Comparison of ENCODE assay signal across 20 cellular contexts in the genomic region with DNA sequence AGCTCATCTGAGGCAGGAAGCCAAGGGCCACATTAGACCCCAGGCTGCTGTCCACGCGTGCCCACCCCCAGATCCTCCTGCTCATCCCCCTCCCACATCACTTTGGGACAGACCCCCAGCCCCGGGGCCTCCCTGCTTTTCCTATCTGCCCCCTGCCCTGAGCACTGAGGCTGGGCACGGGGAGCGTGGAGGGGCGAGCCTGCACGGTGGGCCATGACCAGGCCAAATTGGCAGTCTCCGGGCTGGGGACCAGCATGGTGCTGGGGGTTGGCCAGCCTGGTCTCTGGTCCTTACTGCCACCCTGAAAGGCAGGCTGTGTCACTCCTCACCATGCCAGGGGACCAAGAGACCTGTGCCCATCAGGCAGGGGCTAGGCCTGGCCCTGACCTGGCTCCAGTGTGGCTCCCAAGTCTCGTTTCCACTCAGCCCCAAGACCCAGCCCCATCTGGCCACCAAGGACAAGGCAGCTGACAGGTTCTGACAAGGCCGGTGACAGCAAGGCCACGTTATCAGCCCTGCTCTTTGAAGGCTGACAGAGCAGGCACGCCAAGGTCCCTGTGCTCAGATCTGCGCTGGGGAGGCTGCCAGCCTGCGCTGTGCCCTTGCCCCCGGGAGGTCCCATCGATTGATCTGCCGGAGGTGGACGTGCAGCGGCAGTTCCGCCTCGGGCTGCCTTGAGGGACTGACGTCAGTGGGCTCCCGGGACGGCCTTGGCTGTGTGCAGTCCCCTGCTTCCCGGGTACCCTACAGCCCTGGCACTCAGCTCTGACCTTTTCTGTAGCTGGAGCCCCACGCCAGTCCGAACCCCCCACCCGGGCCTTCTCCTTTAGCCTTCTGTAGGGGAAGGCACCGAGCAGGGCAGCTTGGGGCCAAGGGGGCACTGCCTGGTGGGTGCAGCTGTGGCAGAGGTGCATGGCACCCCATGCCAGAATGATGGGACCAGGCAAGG. TPM values are rescaled to one million over a fixed set of nuclear protein-coding genes. Genes with fewer than 3 reads are reported as not detected.
DNase-seq lines count a peak whose midpoint lies in the region; ATAC-seq lines count a peak whose summit lies in the region.
"Had no signal": no experiment of that assay in that cellular context is flagged by ENCODE, and none has a peak within 500 bp of the region (broad histone marks: within the 10 kb centered on the region; RNA-seq: fewer than 3 reads in every experiment).

No MANE protein-coding gene starts in this region.

- H3K9me3 Mint-ChIP-seq in dendritic cell treated with granulocyte-macrophage colony-stimulating factor and Interleukin-4, amounts not matched to agents 40 ng/mL and 50 ng/mL, for 4 days = no peaks in the 10 kb centered on the region

- peak overlapping the region; percentile 31 for H2BK15ac ChIP-seq in mesenchymal stem cell (ENCODE audit: low read depth, poor library complexity, severe bottlenecking)

- H3K4me1 ChIP-seq in mesenchymal stem cell (ENCODE audit: control insufficient read depth, insufficient read depth, low read depth, low read length) = peaks cover 16% of the 10 kb centered on the region

- peak; percentile 85 for ATAC-seq in Right ventricle myocardium superior (ENCODE audit: poor library complexity)
- ATAC-seq in GM19035 (IDR thresholded peaks at IDR 0.05; ENCODE audit: unreplicated experiment) = no peak
- ATAC-seq: stimulated activated naive CD8-positive, alpha-beta T cell treated with anti-CD3 and anti-CD28 coated beads, Interleukin-15, Interleukin-2, amounts not matched to agents 100 U/mL and 50 U/mL, for 24 hours had no signal

- no peak overlapping the region for H3K4me2 ChIP-seq in mesenchymal stem cell (ENCODE audit: low read length, poor library complexity, severe bottlenecking)
- H3K4me2 ChIP-seq: smooth muscle cell had no signal

- peak overlapping the region; percentile 86 for H3K27ac Mint-ChIP-seq in dendritic cell treated with granulocyte-macrophage colony-stimulating factor and Interleukin-4, amounts not matched to agents 40 ng/mL and 50 ng/mL, for 4 days

- no peaks in the 10 kb centered on the region for H3K79me1 ChIP-seq in mesenchymal stem cell (replicated peaks; ENCODE audit: low read length, poor library complexity, severe bottlenecking)

- no peak overlapping the region for H2AFZ ChIP-seq in mesenchymal stem cell (ENCODE audit: low read depth, low read length)

- H3K4me3 ChIP-seq in mesenchymal stem cell (ENCODE audit: insufficient read depth in 1 of 2, low read depth in 1 of 2, low read length in 2 of 2) = no peak overlapping the region
- H3K4me3 ChIP-seq: ovary, smooth muscle cell had no signal

- H2AK5ac ChIP-seq in mesenchymal stem cell (ENCODE audit: low read length, severe bottlenecking) = no peak overlapping the region

- peak overlapping the region; percentile 3 to 29 for H2BK12ac ChIP-seq in mesenchymal stem cell (ENCODE audit: low read length in 2 of 2)

- DNase-seq in Right ventricle myocardium superior (peak; percentile 84), cardiac septum (ENCODE audit: low spot score) (no peak), mesenchymal stem cell (no peak), NCI-H1105 (lab: John Stamatoyannopoulos, UW) (no peak), cerebellum (ENCODE audit: low spot score) (no peak), NCI-H2196 (lab: John Stamatoyannopoulos, UW; ENCODE audit: unreplicated experiment) (no peak)
- DNase-seq: anterior cingulate cortex; cortex of kidney; GF-D8; KBM-7; NCI-H1092 treated with DMSO at 0.1 percent for 48 hours; NCI-H2171; stimulated activated naive CD8-positive, alpha-beta T cell treated with anti-CD3 and anti-CD28 coated beads, Interleukin-15, Interleukin-2, amounts not matched to agents 100 U/mL and 50 U/mL, for 24 hours; T-helper 9 cell had no signal

- no peak overlapping the region for H4K8ac ChIP-seq in mesenchymal stem cell (ENCODE audit: low read length)

- no peaks in the 10 kb centered on the region for H3K9me3 ChIP-seq in mesenchymal stem cell (ENCODE audit: control insufficient read depth, low read length)
- H3K9me3 ChIP-seq: ovary had no signal

- peaks cover 4 to 14% of the 10 kb centered on the region in 2 experiments for H3K27me3 ChIP-seq in mesenchymal stem cell (ENCODE audit: control insufficient read depth in 1 of 2, insufficient read depth in 1 of 2, low read length in 2 of 2)
- H3K27me3 ChIP-seq: ovary had no signal

- H3K4me3 Mint-ChIP-seq in dendritic cell treated with granulocyte-macrophage colony-stimulating factor and Interleukin-4, amounts not matched to agents 40 ng/mL and 50 ng/mL, for 4 days = no peak overlapping the region

- H3K36me3 Mint-ChIP-seq in dendritic cell treated with granulocyte-macrophage colony-stimulating factor and Interleukin-4, amounts not matched to agents 40 ng/mL and 50 ng/mL, for 4 days (ENCODE audit: low read depth) = peaks cover 31% of the 10 kb centered on the region

- no peaks in the 10 kb centered on the region for H3K36me3 ChIP-seq in mesenchymal stem cell (ENCODE audit: control insufficient read depth in 1 of 2, insufficient read depth in 2 of 2, low read depth in 1 of 2, low read length in 2 of 2)
- H3K36me3 ChIP-seq: ovary had no signal

- H3K4ac ChIP-seq in mesenchymal stem cell (ENCODE audit: low read depth in 1 of 2, low read length in 2 of 2) = peak overlapping the region in 1 of 2 experiments; percentile 36

- no peak overlapping the region for H3K27ac ChIP-seq in mesenchymal stem cell (ENCODE audit: low read length, poor library complexity, severe bottlenecking)
- H3K27ac ChIP-seq: ovary had no signal

- H3K14ac ChIP-seq in mesenchymal stem cell (ENCODE audit: low read length in 2 of 2) = no peak overlapping the region

- peak overlapping the region; percentile 65 for H4K91ac ChIP-seq in mesenchymal stem cell (ENCODE audit: low read length)

- no peak overlapping the region for H2BK5ac ChIP-seq in mesenchymal stem cell (ENCODE audit: low read depth, low read length, poor library complexity, severe bottlenecking)

- no peak overlapping the region for H3K23ac ChIP-seq in mesenchymal stem cell (ENCODE audit: low read length in 2 of 2)

- intact Hi-C loops in Right ventricle myocardium superior (cut with DNase I) = loop anchor here (5.0 kb wide), 1 partner anchor 40 kb away; no protein-coding TSS in a partner anchor
- intact Hi-C loops in cardiac septum (cut with DNase I) = no loop called here
- intact Hi-C loops in dendritic cell treated with granulocyte-macrophage colony-stimulating factor and Interleukin-4, amounts not matched to agents 40 ng/mL and 50 ng/mL, for 4 days (cut with micrococcal nuclease) = no loop called here

- H2BK120ac ChIP-seq in mesenchymal stem cell (ENCODE audit: low read depth, low read length) = peak overlapping the region; percentile 15

- H3K4me1 Mint-ChIP-seq in dendritic cell treated with granulocyte-macrophage colony-stimulating factor and Interleukin-4, amounts not matched to agents 40 ng/mL and 50 ng/mL, for 4 days (ENCODE audit: low read depth) = peaks cover 92% of the 10 kb centered on the region

- peaks cover under 1% of the 10 kb centered on the region for H3K27me3 Mint-ChIP-seq in dendritic cell treated with granulocyte-macrophage colony-stimulating factor and Interleukin-4, amounts not matched to agents 40 ng/mL and 50 ng/mL, for 4 days

- no peak overlapping the region for H3K9ac ChIP-seq in mesenchymal stem cell (ENCODE audit: low read length)

- 94% methylated on average over 29 of the region's 29 CpGs for WGBS in mesenchymal stem cell

- H3K18ac ChIP-seq in mesenchymal stem cell (ENCODE audit: low read depth in 1 of 2, low read length in 2 of 2) = peak overlapping the region; percentile 19 to 25

RNA-seq across cellular contexts. Expression of gene TNNI2, which starts 3.6 kb away (rescaled TPM):
- total RNA-seq in Right ventricle myocardium superior (not detected), cardiac septum (0.78 TPM), cerebellum (not detected)
- polyA plus RNA-seq in mesenchymal stem cell (2013, experiment 1 of 2) = not detected
- 0.07 TPM for polyA plus RNA-seq in mesenchymal stem cell (2013, experiment 2 of 2)
- total RNA-seq: epithelial cell of proximal tubule, glomerular endothelial cell had no signal

RNA-seq across cellular contexts. Expression of gene SYT8, which starts 7.6 kb away (rescaled TPM):
- total RNA-seq in Right ventricle myocardium superior (not detected), cardiac septum (not detected), cerebellum (not detected)
- polyA plus RNA-seq in mesenchymal stem cell (2013, experiment 1 of 2) = not detected
- not detected for polyA plus RNA-seq in mesenchymal stem cell (2013, experiment 2 of 2)
- total RNA-seq: glomerular endothelial cell had no signal
- polyA plus RNA-seq: ovary had no signal

RNA-seq across cellular contexts. Expression of gene LSP1, which starts 10.5 kb away (rescaled TPM):
- total RNA-seq in Right ventricle myocardium superior (23.0 TPM), cardiac septum (35.1 TPM), cerebellum (0.82 TPM)
- 1.3 TPM for polyA plus RNA-seq in mesenchymal stem cell (2013, experiment 1 of 2)
- polyA plus RNA-seq in mesenchymal stem cell (2013, experiment 2 of 2) = 1.3 TPM
- total RNA-seq: epithelial cell of proximal tubule had no signal

RNA-seq across cellular contexts. Expression of gene PRR33, which starts 49.3 kb away (rescaled TPM):
- total RNA-seq in Right ventricle myocardium superior (5.8 TPM), cardiac septum (0.75 TPM), cerebellum (not detected)
- not detected for polyA plus RNA-seq in mesenchymal stem cell (2013, experiment 1 of 2)
- not detected for polyA plus RNA-seq in mesenchymal stem cell (2013, experiment 2 of 2)
- total RNA-seq: epithelial cell of proximal tubule, glomerular endothelial cell, ovary, smooth muscle cell had no signal
- polyA plus RNA-seq: smooth muscle cell had no signal

Comparison
In these comparisons a context has a peak if more than half of its experiments do, and no peak if none do; other contexts are left out.
1. RNA of gene LSP1, which starts 10.5 kb away (total RNA-seq): 35.1 TPM in cardiac septum (single experiment) and 23.0 TPM in Right ventricle myocardium superior (single experiment); 0.82 TPM in cerebellum (single experiment); every median in the first group is over 10 times any median in the second.